In genomic region chr12:48865441-48866290, GRCh38 we compare ENCODE assay signal across 8 cellular contexts. TPM values are rescaled to one million over a fixed set of nuclear protein-coding genes. Genes with fewer than 3 reads are reported as not detected.
DNase-seq lines count a peak whose midpoint lies in the region; ATAC-seq and TF ChIP-seq lines count a peak whose summit lies in the region.

RND1 (minus strand) TSS chr12:48865870; CDS start chr12:48865767, 103 bp downstream.

- TF ChIP-seq CTCF in GM13977 (IDR thresholded peaks at IDR 0.05; ENCODE audit: extremely low read depth, insufficient read depth, missing control alignments) (no peak), progenitor cell of endocrine pancreas (IDR thresholded peaks at IDR 0.05; ENCODE audit: unreplicated experiment) (peak; percentile 21)

- no peaks in the 10 kb centered on the region for H3K36me3 ChIP-seq in urinary bladder (ENCODE audit: insufficient read depth)

- in situ Hi-C loops in GM13977 (cut with MboI; ENCODE audit: low pct_unique_long_range_greater_than_20kb, low sequenced_read_pairs, unreplicated experiment): no loop called here

- no peaks in the 10 kb centered on the region for H3K4me1 ChIP-seq in urinary bladder (ENCODE audit: insufficient read depth)

- H3K36me3 Mint-ChIP-seq in T-helper 1 cell treated with Interleukin-12 subunit alpha and Interleukin-12 subunit beta and Interleukin-4 antibody, amounts not matched to agents 30 μg/mL and 1 μg/mL, for 36 hours (ENCODE audit: low read depth): peaks cover 15% of the 10 kb centered on the region
- H3K36me3 Mint-ChIP-seq in progenitor cell of endocrine pancreas (ENCODE audit: insufficient read depth): peaks cover 6% of the 10 kb centered on the region

- peak within 1 kb of the TSS; percentile 85 for H3K27ac Mint-ChIP-seq in T-helper 1 cell treated with Interleukin-12 subunit alpha and Interleukin-12 subunit beta and Interleukin-4 antibody, amounts not matched to agents 30 μg/mL and 1 μg/mL, for 36 hours
- peak within 1 kb of the TSS; percentile 93 for H3K27ac Mint-ChIP-seq in progenitor cell of endocrine pancreas

- intact Hi-C loops in left ventricle myocardium superior (cut with micrococcal nuclease): no loop called here

- no peak within 1 kb of the TSS for H3K27ac ChIP-seq in urinary bladder (ENCODE audit: low read depth)

- DNase-seq in GM13977 (ENCODE audit: low spot score): peak; percentile 92
- peak; percentile 95 for DNase-seq in NCI-H146 (lab: John Stamatoyannopoulos, UW)
- peak; percentile 40 to 96 (median 89) for DNase-seq in anterior cingulate cortex (lab: John Stamatoyannopoulos, UW)
- DNase-seq in left ventricle myocardium superior: peak; percentile 84
- DNase-seq in progenitor cell of endocrine pancreas (ENCODE audit: low spot score, unreplicated experiment): peak; percentile 81

- no peaks in the 10 kb centered on the region for H3K9me3 Mint-ChIP-seq in T-helper 1 cell treated with Interleukin-12 subunit alpha and Interleukin-12 subunit beta and Interleukin-4 antibody, amounts not matched to agents 30 μg/mL and 1 μg/mL, for 36 hours
- no peaks in the 10 kb centered on the region for H3K9me3 Mint-ChIP-seq in progenitor cell of endocrine pancreas (ENCODE audit: low read depth)

- H3K4me3 Mint-ChIP-seq in T-helper 1 cell treated with Interleukin-12 subunit alpha and Interleukin-12 subunit beta and Interleukin-4 antibody, amounts not matched to agents 30 μg/mL and 1 μg/mL, for 36 hours: peak within 1 kb of the TSS; percentile 94
- H3K4me3 Mint-ChIP-seq in progenitor cell of endocrine pancreas (ENCODE audit: low read depth): peak within 1 kb of the TSS; percentile 89

- peaks cover 10% of the 10 kb centered on the region for H3K27me3 Mint-ChIP-seq in T-helper 1 cell treated with Interleukin-12 subunit alpha and Interleukin-12 subunit beta and Interleukin-4 antibody, amounts not matched to agents 30 μg/mL and 1 μg/mL, for 36 hours (ENCODE audit: low read depth)
- H3K27me3 Mint-ChIP-seq in progenitor cell of endocrine pancreas: no peaks in the 10 kb centered on the region

- peaks cover 23% of the 10 kb centered on the region for H3K4me1 Mint-ChIP-seq in T-helper 1 cell treated with Interleukin-12 subunit alpha and Interleukin-12 subunit beta and Interleukin-4 antibody, amounts not matched to agents 30 μg/mL and 1 μg/mL, for 36 hours (ENCODE audit: low read depth)
- peaks cover 27% of the 10 kb centered on the region for H3K4me1 Mint-ChIP-seq in progenitor cell of endocrine pancreas (ENCODE audit: low read depth)

- ATAC-seq in HG02870 (IDR thresholded peaks at IDR 0.05; ENCODE audit: unreplicated experiment) (peak; percentile 82), left ventricle myocardium superior (peak; percentile 100)

- WGBS in urinary bladder: 1% methylated on average over 30 of the region's 30 CpGs

- H3K4me3 ChIP-seq in urinary bladder (ENCODE audit: low read depth, low read length): peak within 1 kb of the TSS; percentile 44

RNA-seq across cellular contexts. Expression of gene RND1, which starts in this region (rescaled TPM):
- total RNA-seq in left ventricle myocardium superior (0.27 TPM), progenitor cell of endocrine pancreas (12.4 and 12.5 TPM in 2 replicates), urinary bladder (0.53 TPM)
- polyA plus RNA-seq in urinary bladder: 1.8 TPM

Comparison
In these comparisons a context has a peak if more than half of its experiments do, and no peak if none do; other contexts are left out.
1. Peak in DNase-seq and ATAC-seq in left ventricle myocardium superior; RNA of the gene not detected or under 1 TPM.